ENCODE assay signal across 1 cellular context in the genomic region with DNA sequence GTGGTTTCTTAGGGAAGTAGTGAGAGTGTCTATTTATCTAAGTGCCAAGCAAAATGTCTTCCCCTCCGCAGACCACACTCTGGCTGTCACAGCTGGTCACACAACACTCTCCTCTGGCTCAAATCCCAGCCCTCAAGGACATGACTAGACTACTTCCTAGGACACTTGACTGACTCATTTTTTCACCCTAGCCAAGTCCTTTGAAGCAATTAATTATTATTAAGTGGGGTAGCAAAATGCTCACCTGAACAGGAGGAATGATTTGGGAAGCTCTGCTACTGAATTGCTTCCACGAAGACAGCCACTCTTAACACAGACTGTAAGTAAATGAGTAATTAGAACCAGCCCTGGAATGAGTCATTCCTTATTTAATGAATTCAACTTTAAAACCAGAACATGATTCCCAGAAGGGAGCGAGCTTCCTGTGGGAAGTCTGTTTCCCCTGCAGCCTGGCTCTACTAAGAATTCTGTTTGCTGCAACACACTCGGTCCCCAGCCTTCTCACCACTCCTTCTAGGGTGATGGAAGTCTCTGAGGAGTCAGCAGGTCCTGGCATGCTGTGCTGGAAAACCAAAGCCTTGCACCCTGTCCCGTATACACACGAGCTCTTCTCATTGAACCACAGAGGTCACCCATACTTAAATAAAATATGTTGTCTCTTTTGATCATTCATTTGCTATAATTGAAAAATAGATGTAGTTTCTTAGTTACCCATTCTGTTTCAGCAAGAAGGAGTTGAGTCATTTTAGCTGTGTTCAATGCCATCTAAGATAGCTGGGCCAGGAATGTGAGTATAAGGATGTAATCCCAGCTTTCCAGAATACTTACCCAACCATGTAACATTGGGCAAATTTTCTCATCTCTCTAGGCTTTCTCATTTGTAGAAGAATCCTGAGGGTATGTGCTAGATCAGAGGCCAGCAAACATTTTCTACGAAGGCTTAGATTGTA.
TF ChIP-seq lines count a peak whose summit lies in the region.

No MANE protein-coding gene starts in this region.

TF ChIP-seq in GM12878, 131 proteins besides CTCF, POLR2A, EP300 and RAD21 (continued from another document):
- no peak for TF ChIP-seq ELK1 (IDR thresholded peaks at IDR 0.05; ENCODE audit: low read depth, low read length)
- no peak for TF ChIP-seq RB1 (IDR thresholded peaks at IDR 0.05; ENCODE audit: borderline replicate concordance)
- TF ChIP-seq NBN (IDR thresholded peaks at IDR 0.05) = no peak
- no peak for TF ChIP-seq ATF7 (IDR thresholded peaks at IDR 0.05; ENCODE audit: low read depth)
- TF ChIP-seq PBX3 (IDR thresholded peaks at IDR 0.05; ENCODE audit: insufficient replicate concordance, low read depth, low read length) = no peak
- no peak for TF ChIP-seq FOS (IDR thresholded peaks at IDR 0.05; ENCODE audit: borderline replicate concordance, extremely low read depth, insufficient read length)
- TF ChIP-seq POLR2AphosphoS2 (IDR thresholded peaks at IDR 0.05; ENCODE audit: low read depth, low read length) = no peak
- no peak for TF ChIP-seq CUX1 (IDR thresholded peaks at IDR 0.05; ENCODE audit: insufficient replicate concordance, low read depth, low read length)
- TF ChIP-seq, protein P1, sequence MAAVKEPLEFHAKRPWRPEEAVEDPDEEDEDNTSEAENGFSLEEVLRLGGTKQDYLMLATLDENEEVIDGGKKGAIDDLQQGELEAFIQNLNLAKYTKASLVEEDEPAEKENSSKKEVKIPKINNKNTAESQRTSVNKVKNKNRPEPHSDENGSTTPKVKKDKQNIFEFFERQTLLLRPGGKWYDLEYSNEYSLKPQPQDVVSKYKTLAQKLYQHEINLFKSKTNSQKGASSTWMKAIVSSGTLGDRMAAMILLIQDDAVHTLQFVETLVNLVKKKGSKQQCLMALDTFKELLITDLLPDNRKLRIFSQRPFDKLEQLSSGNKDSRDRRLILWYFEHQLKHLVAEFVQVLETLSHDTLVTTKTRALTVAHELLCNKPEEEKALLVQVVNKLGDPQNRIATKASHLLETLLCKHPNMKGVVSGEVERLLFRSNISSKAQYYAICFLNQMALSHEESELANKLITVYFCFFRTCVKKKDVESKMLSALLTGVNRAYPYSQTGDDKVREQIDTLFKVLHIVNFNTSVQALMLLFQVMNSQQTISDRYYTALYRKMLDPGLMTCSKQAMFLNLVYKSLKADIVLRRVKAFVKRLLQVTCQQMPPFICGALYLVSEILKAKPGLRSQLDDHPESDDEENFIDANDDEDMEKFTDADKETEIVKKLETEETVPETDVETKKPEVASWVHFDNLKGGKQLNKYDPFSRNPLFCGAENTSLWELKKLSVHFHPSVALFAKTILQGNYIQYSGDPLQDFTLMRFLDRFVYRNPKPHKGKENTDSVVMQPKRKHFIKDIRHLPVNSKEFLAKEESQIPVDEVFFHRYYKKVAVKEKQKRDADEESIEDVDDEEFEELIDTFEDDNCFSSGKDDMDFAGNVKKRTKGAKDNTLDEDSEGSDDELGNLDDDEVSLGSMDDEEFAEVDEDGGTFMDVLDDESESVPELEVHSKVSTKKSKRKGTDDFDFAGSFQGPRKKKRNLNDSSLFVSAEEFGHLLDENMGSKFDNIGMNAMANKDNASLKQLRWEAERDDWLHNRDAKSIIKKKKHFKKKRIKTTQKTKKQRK (IDR thresholded peaks at IDR 0.05; ENCODE audit: low read depth, low read length) = no peak
- TF ChIP-seq PML (IDR thresholded peaks at IDR 0.05; ENCODE audit: low read length) = no peak
- no peak for TF ChIP-seq CEBPB (IDR thresholded peaks at IDR 0.05; ENCODE audit: borderline replicate concordance in 1 of 2, low read depth in 2 of 2, low read length in 2 of 2)
- TF ChIP-seq KDM1A (IDR thresholded peaks at IDR 0.05; ENCODE audit: borderline replicate concordance) = no peak
- TF ChIP-seq CREB1 (IDR thresholded peaks at IDR 0.05; ENCODE audit: low read depth) = no peak
